Comparison of ENCODE assay signal across 18 cellular contexts in the genomic region with DNA sequence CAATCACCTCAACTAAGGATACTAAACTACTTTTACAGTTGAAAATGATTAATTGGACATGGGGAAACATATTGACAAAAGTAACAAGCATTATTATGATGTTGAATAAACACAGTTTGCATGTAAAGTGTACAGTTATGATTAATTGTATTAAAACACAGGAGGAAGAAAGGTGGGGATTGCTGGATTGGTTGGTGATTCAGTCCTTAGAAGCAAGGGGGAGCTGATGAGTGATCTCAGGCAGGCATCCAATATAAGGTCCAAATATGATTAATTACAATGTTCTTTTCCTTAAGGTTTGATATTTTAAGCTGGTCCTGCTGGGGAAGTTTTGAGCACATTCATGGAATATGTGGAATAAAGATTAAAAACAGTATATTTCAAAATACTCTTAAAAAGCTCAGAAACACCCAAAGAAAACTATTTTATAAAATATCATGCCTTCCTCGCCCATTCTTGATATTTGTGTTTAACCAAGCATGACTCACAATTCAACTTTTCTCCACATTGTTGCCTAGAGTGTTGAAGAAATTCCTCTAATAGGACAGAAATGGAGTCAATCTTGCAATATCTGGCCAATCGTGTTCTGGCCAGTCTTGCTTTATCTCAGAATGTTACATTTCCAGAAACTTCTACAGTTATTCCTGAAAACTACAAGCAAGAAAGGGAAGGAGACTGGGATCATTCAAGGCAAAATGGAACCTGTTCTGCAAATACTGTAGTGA.
A peak's percentile ranks its signal among the peaks of the same experiment; 100 is the strongest.
DNase-seq lines count a peak whose midpoint lies in the region; ATAC-seq and TF ChIP-seq lines count a peak whose summit lies in the region.
"Had no signal": no experiment of that assay in that cellular context is flagged by ENCODE, and none has a peak within 500 bp of the region (broad histone marks: within the 10 kb centered on the region; RNA-seq: fewer than 3 reads in every experiment).

No MANE protein-coding gene starts in this region.

- H3K27ac ChIP-seq in 22Rv1, result no peak overlapping the region
- H3K27ac ChIP-seq: gastrocnemius medialis, thoracic aorta had no signal

- TF ChIP-seq CTCF in 22Rv1 (IDR thresholded peaks at IDR 0.05), result peak; percentile 34
- TF ChIP-seq CTCF in GM10266 (IDR thresholded peaks at IDR 0.05; ENCODE audit: control insufficient read depth, insufficient read depth, low read depth, missing control alignments), result no peak

- DNase-seq in GM10266 (ENCODE audit: extremely low spot score), result peak; percentile 2
- DNase-seq in RPMI7951 (ENCODE audit: low read depth), result peak; percentile 21
- peak; percentile 7 for DNase-seq in fibroblast of peridontal ligament (ENCODE audit: extremely low read depth)
- DNase-seq in hippocampal formation (lab: John Stamatoyannopoulos, UW), result no peak
- DNase-seq: activated CD4-positive, alpha-beta T cell treated with anti-CD3 and anti-CD28 coated beads, Interleukin-2, amount 10 ng/mL, durations not matched to agents 24 days and 14 days; activated T-cell treated with anti-CD3 and anti-CD28 coated beads, Interleukin-2, amount 50 U/mL, for 72 hours; amniotic stem cell; EL; gastrocnemius medialis; kidney glomerular epithelial cell; NCI-H146; NCI-H510A; posterior cingulate gyrus had no signal

- ATAC-seq in HG02852 (IDR thresholded peaks at IDR 0.05; ENCODE audit: unreplicated experiment), result no peak
- ATAC-seq in GM21717 (IDR thresholded peaks at IDR 0.05; ENCODE audit: unreplicated experiment), result no peak
- ATAC-seq in GM19324 (IDR thresholded peaks at IDR 0.05; ENCODE audit: low FRiP score, unreplicated experiment), result no peak
- ATAC-seq: activated T-cell treated with anti-CD3 and anti-CD28 coated beads, Interleukin-2, amount 50 U/mL, for 72 hours; gastrocnemius medialis had no signal

Comparison
In these comparisons a context has a peak if more than half of its experiments do, and no peak if none do; other contexts are left out.
1. DNase-seq: peak in GM10266 (single experiment), RPMI7951 (single experiment) and fibroblast of peridontal ligament (single experiment); none in hippocampal formation (0 of 2).